1 cellular context compared by ENCODE assay signal in genomic region chr18:67783215-67783946, GRCh38.
TF ChIP-seq lines count a peak whose summit lies in the region.

No MANE protein-coding gene starts in this region.

TF ChIP-seq in IMR-90, 13 proteins besides CTCF, POLR2A, EP300 and RAD21 (continued from another document):
- no peak for TF ChIP-seq USF2 (IDR thresholded peaks at IDR 0.05; ENCODE audit: low read depth, low read length)
- peak; percentile 92 for TF ChIP-seq FOS (IDR thresholded peaks at IDR 0.05; ENCODE audit: low read depth, low read length)
- peak; percentile 22; the same call in 1 of the 2 replicates for TF ChIP-seq BHLHE40 (IDR thresholded peaks at IDR 0.05; ENCODE audit: low read depth, low read length)
